ENCODE assay signal across 1 cellular context in genomic region chr10:12983568-12983967, GRCh38. TPM values are rescaled to one million over a fixed set of nuclear protein-coding genes. Genes with fewer than 3 reads are reported as not detected.
"Had no signal": no experiment of that assay in that cellular context is flagged by ENCODE, and none has a peak within 500 bp of the region (broad histone marks: within the 10 kb centered on the region; RNA-seq: fewer than 3 reads in every experiment).

No MANE protein-coding gene starts in this region.

RNA-seq across cellular contexts. Expression of gene CCDC3, which starts 17.9 kb away (rescaled TPM):
- total RNA-seq: activated naive CD8-positive, alpha-beta T cell treated with anti-CD3 and anti-CD28 coated beads, Interleukin-2, amount 10 ng/mL, durations not matched to agents 7 days and 5 days had no signal
